ENCODE assay signal across 23 cellular contexts in genomic region chr10:132299381-132300336, GRCh38. TPM values are rescaled to one million over a fixed set of nuclear protein-coding genes. Genes with fewer than 3 reads are reported as not detected.
DNase-seq lines count a peak whose midpoint lies in the region; ATAC-seq, FAIRE-seq and TF ChIP-seq lines count a peak whose summit lies in the region.
"Had no signal": no experiment of that assay in that cellular context is flagged by ENCODE, and none has a peak within 500 bp of the region (broad histone marks: within the 10 kb centered on the region; RNA-seq: fewer than 3 reads in every experiment).

No MANE protein-coding gene starts in this region.

- H3K27me3 ChIP-seq in bronchial epithelial cell (ENCODE audit: control insufficient read depth, insufficient read depth, low read length): no peaks in the 10 kb centered on the region
- H3K27me3 ChIP-seq in left lung: peaks cover 0 to 8% of the 10 kb centered on the region in 2 donors
- no peaks in the 10 kb centered on the region for H3K27me3 ChIP-seq in suprapubic skin
- no peaks in the 10 kb centered on the region for H3K27me3 ChIP-seq in tibial nerve

- TF ChIP-seq EP300 in suprapubic skin (IDR thresholded peaks at IDR 0.05): no peak
- no peak for TF ChIP-seq EP300 in tibial nerve (IDR thresholded peaks at IDR 0.05)

- peak; percentile 23 for FAIRE-seq in bronchial epithelial cell (lab: Jason Lieb, UNC)
- FAIRE-seq: A204.1, D721Med, HTR-8/SVneo had no signal

- TF ChIP-seq CTCF in bronchial epithelial cell (IDR thresholded peaks at IDR 0.05; ENCODE audit: insufficient read depth, low read length, severe bottlenecking) (no peak), left lung (IDR thresholded peaks at IDR 0.05) (no peak), suprapubic skin (IDR thresholded peaks at IDR 0.05) (no peak), tibial nerve (IDR thresholded peaks at IDR 0.05) (no peak)

- intact Hi-C loops in left lung (cut with DNase I): no loop called here

- H3K4me3 ChIP-seq in bronchial epithelial cell (ENCODE audit: low read depth, low read length): no peak overlapping the region
- no peak overlapping the region for H3K4me3 ChIP-seq in left lung
- H3K4me3 ChIP-seq in suprapubic skin: no peak overlapping the region
- no peak overlapping the region for H3K4me3 ChIP-seq in tibial nerve
- H3K4me3 ChIP-seq: HAP-1 had no signal

- ATAC-seq in left lung: no peak
- ATAC-seq in GM21381 (IDR thresholded peaks at IDR 0.05; ENCODE audit: unreplicated experiment): no peak

- H3K27ac ChIP-seq in left lung: no peak overlapping the region
- H3K27ac ChIP-seq in suprapubic skin: no peak overlapping the region
- H3K27ac ChIP-seq in tibial nerve: no peak overlapping the region
- H3K27ac ChIP-seq: HL-60 had no signal

- H3K9me3 ChIP-seq in left lung: no peaks in the 10 kb centered on the region
- no peaks in the 10 kb centered on the region for H3K9me3 ChIP-seq in suprapubic skin
- no peaks in the 10 kb centered on the region for H3K9me3 ChIP-seq in tibial nerve
- H3K9me3 ChIP-seq: HAP-1 had no signal

- H3K4me1 ChIP-seq in left lung (no peaks in the 10 kb centered on the region), suprapubic skin (no peaks in the 10 kb centered on the region), tibial nerve (peaks cover 0 to 9% (median 0%) of the 10 kb centered on the region in 4 donors)
- H3K4me1 ChIP-seq: HAP-1 had no signal

- H3K36me3 ChIP-seq in bronchial epithelial cell (ENCODE audit: control insufficient read depth, insufficient read depth, low read length) (no peaks in the 10 kb centered on the region), left lung (no peaks in the 10 kb centered on the region), suprapubic skin (no peaks in the 10 kb centered on the region), tibial nerve (no peaks in the 10 kb centered on the region)
- H3K36me3 ChIP-seq: HAP-1 had no signal

- 92% methylated on average over 33 of the region's 34 CpGs for WGBS in suprapubic skin
- 91 to 92% methylated on average over 27 to 31 of the region's 34 CpGs for WGBS in tibial nerve, 2 donors

- TF ChIP-seq POLR2A in suprapubic skin (IDR thresholded peaks at IDR 0.05) (no peak), tibial nerve (IDR thresholded peaks at IDR 0.05) (no peak)

- peak; percentile 50 for DNase-seq in activated effector memory CD4-positive, alpha-beta T cell treated with anti-CD3 and anti-CD28 coated beads, Interleukin-2, amount 50 U/mL, for 16 hours
- no peak for DNase-seq in activated effector memory CD4-positive, alpha-beta T cell treated with Interleukin-2 at 50 U/mL for 16 hours
- DNase-seq in bronchial epithelial cell (ENCODE audit: low read depth) (no peak), left lung (peak; percentile 19 to 65), suprapubic skin (ENCODE audit: low spot score in 2 of 2) (peak; percentile 42 to 78), OCI-M1 (lab: John Stamatoyannopoulos, UW) (no peak), tibial nerve (ENCODE audit: low spot score in 2 of 2) (no peak)
- DNase-seq: CD8-positive, alpha-beta memory T cell; DMS79 treated with DMSO at 0.1 percent for 48 hours; Karpas-422; NCI-H1417 treated with DMSO at 0.1 percent for 48 hours; NCI-H187 treated with DMSO at 0.1 percent for 48 hours; NCI-H2227 treated with DMSO at 0.1 percent for 48 hours; NCI-H510A treated with DMSO at 0.1 percent for 48 hours; NCI-H774; RPMI8226; SHP77 treated with DMSO at 0.1 percent for 48 hours had no signal

RNA-seq across cellular contexts. Expression of gene STK32C, which starts 8.1 kb away (rescaled TPM):
- total RNA-seq in bronchial epithelial cell: 9.7 and 14.6 TPM in 2 replicates
- 10 to 100 TPM; 13.2 to 18.2 TPM for total RNA-seq in left lung
- 1 to 10 TPM; 1.3 to 5.6 (median 4.7) TPM for total RNA-seq in suprapubic skin
- total RNA-seq in tibial nerve: 10 to 100 TPM in 3 of 4 donors, 1 to 10 TPM in 1; 9.4 to 18.1 (median 16.2) TPM

RNA-seq across cellular contexts. Expression of gene LRRC27, which starts 32.3 kb away (rescaled TPM):
- total RNA-seq in bronchial epithelial cell (4.7 and 6.9 TPM in 2 replicates), left lung (10 to 100 TPM; 11.7 to 12.6 TPM), suprapubic skin (10 to 100 TPM in 1 of 4 donors, 1 to 10 TPM in 3; 6.6 to 13.1 (median 7.1) TPM), tibial nerve (10 to 100 TPM; 10.1 to 21.6 (median 17.9) TPM)

Comparison
In these comparisons a context has a peak if more than half of its experiments do, and no peak if none do; other contexts are left out.
1. DNase-seq: peak in activated effector memory CD4-positive, alpha-beta T cell treated with anti-CD3 and anti-CD28 coated beads, Interleukin-2, amount 50 U/mL, for 16 hours (single experiment), left lung (2 of 2) and suprapubic skin (2 of 2); none in activated effector memory CD4-positive, alpha-beta T cell treated with Interleukin-2 at 50 U/mL for 16 hours (single experiment), bronchial epithelial cell (single experiment), OCI-M1 (single experiment) and tibial nerve (0 of 2).